23 cellular contexts compared by ENCODE assay signal in the genomic region with DNA sequence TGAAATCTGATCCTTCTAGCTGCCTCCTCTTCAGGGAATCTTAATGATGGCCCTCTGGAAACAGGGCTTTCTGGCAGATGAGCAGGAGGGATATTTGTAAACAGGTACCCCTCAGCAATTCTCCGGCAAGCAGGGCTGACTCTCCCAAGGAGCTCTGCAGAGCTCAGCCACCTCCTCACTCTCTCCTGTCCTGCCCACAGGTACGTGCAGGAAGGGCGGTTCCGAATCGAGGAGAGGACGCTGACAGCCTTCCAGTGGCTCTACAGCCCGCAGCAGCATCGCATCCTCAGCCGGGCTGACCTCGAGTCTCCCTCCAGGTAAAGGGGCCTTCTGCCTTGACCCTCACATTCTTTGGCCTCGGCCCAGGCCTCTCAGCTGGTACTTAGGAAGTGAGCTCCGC. TPM values are rescaled to one million over a fixed set of nuclear protein-coding genes. Genes with fewer than 3 reads are reported as not detected.
"Had no signal": no experiment of that assay in that cellular context is flagged by ENCODE, and none has a peak within 500 bp of the region (broad histone marks: within the 10 kb centered on the region; RNA-seq: fewer than 3 reads in every experiment).

No MANE protein-coding gene starts in this region.

- H3K4me3 ChIP-seq: esophagus squamous epithelium, gastroesophageal sphincter, left ventricle myocardium inferior, lower lobe of right lung, right atrium auricular region, tibial artery, upper lobe of left lung, uterus had no signal

- H3K4me3 Mint-ChIP-seq: dendritic cell treated with granulocyte-macrophage colony-stimulating factor and Interleukin-4, amounts not matched to agents 40 ng/mL and 50 ng/mL, for 4 days; memory B cell; mesothelial cell of epicardium; nephron had no signal

- H3K27me3 ChIP-seq: right atrium auricular region, uterus had no signal

- ATAC-seq: gastroesophageal sphincter, lower lobe of right lung had no signal

- H3K27ac ChIP-seq: esophagus squamous epithelium, gastroesophageal sphincter, left ventricle myocardium inferior, lower lobe of right lung, neutrophil, right atrium auricular region, tibial artery, upper lobe of left lung, uterus had no signal

- H3K9me3 ChIP-seq: esophagus squamous epithelium, gastroesophageal sphincter, left ventricle myocardium inferior, lower lobe of right lung, neutrophil, right atrium auricular region, tibial artery, upper lobe of left lung, uterus had no signal

- DNase-seq: esophagus squamous epithelium; foreskin fibroblast; glutamatergic neuron; islet precursor cell; left ventricle myocardium inferior; lower lobe of right lung; posterior cingulate gyrus; small intestine; stimulated activated CD4-positive, alpha-beta T cell treated with anti-CD3 and anti-CD28 coated beads, Interleukin-12 subunit alpha, Interleukin-12 subunit beta, amount 100 ng/mL, for 4 hours; stimulated activated naive CD4-positive, alpha-beta T cell; tibial artery; upper lobe of left lung; uterus had no signal

- H3K36me3 Mint-ChIP-seq: memory B cell, mesothelial cell of epicardium had no signal

- H3K4me1 ChIP-seq: esophagus squamous epithelium, gastroesophageal sphincter, left ventricle myocardium inferior, lower lobe of right lung, right atrium auricular region, tibial artery, upper lobe of left lung, uterus had no signal

- H3K27ac Mint-ChIP-seq: dendritic cell treated with granulocyte-macrophage colony-stimulating factor and Interleukin-4, amounts not matched to agents 40 ng/mL and 50 ng/mL, for 4 days; memory B cell; mesothelial cell of epicardium; nephron had no signal

- H3K9me3 Mint-ChIP-seq: dendritic cell treated with granulocyte-macrophage colony-stimulating factor and Interleukin-4, amounts not matched to agents 40 ng/mL and 50 ng/mL, for 4 days; memory B cell; mesothelial cell of epicardium; nephron had no signal

- H3K36me3 ChIP-seq: esophagus squamous epithelium, gastroesophageal sphincter, left ventricle myocardium inferior, lower lobe of right lung, neutrophil, right atrium auricular region, tibial artery, upper lobe of left lung, uterus had no signal

- H3K4me1 Mint-ChIP-seq: mesothelial cell of epicardium, nephron had no signal

RNA-seq across cellular contexts. Expression of gene CCDC92B, which starts 20.7 kb away (rescaled TPM):
- total RNA-seq: myocyte, osteocyte, pulmonary artery endothelial cell, right atrium auricular region had no signal
